7 cellular contexts compared by ENCODE assay signal in the genomic region with DNA sequence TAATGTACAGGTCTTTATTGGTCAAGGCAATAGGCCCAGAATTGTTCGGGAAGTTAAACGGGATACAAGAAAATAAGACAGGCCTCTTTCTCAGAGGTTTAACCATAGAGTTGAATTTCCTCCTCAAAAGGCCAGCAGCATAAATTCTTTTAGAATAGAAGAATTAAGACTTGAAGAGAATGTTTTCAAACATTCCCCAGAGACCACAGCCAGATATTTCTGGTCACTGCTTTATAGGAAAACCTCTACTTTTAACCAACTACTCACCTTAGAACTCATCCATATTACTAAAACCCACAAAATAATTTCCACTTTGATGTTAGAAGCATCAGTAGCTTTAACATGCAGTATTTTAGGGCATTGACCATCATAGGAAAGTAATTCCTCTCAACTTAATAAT.
"Had no signal": no experiment of that assay in that cellular context is flagged by ENCODE, and none has a peak within 500 bp of the region (broad histone marks: within the 10 kb centered on the region; RNA-seq: fewer than 3 reads in every experiment).

No MANE protein-coding gene starts in this region.

- H3K9me3 ChIP-seq: HAP-1 had no signal

- ATAC-seq: HCT116 had no signal

- DNase-seq: GM23248, GOT3, H7, HFFc6, IMR-90 had no signal

- H3K4me3 ChIP-seq: GM23248, HAP-1 had no signal

- H3K27ac Mint-ChIP-seq: HFFc6 had no signal

- H3K27ac ChIP-seq: GM23248 had no signal

- H3K36me3 ChIP-seq: HAP-1 had no signal

- H3K4me3 Mint-ChIP-seq: HFFc6 had no signal

- H3K4me1 ChIP-seq: HAP-1 had no signal
